Comparison of ENCODE assay signal across 1 cellular context in genomic region chr5:161314033-161314432, GRCh38.
TF ChIP-seq lines count a peak whose summit lies in the region.

No MANE protein-coding gene starts in this region.

TF ChIP-seq in GM12878, 131 proteins besides CTCF, POLR2A, EP300 and RAD21 (continued from another document):
- TF ChIP-seq BMI1 (IDR thresholded peaks at IDR 0.05; ENCODE audit: borderline replicate concordance): no peak
- no peak for TF ChIP-seq KLF5 (IDR thresholded peaks at IDR 0.05; ENCODE audit: partially characterized antibody)
- no peak for TF ChIP-seq MTA3 (IDR thresholded peaks at IDR 0.05; ENCODE audit: borderline replicate concordance, low read length)
